ENCODE assay signal across 14 cellular contexts in the genomic region with DNA sequence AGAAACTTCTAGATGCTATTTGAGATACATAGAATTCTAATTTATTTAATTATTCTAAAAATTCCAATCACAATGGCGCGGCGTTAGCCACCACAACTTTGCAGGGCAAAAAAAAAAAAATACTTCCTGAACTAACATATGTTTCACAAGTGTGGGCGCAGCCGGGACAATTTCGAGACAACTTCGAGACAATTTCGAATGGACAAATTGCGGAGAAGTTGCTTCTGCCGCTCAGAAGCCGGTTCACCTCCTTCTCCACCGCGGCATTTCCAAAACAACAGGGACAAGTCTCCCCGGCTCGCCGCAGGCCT. TPM values are rescaled to one million over a fixed set of nuclear protein-coding genes. Genes with fewer than 3 reads are reported as not detected.
DNase-seq lines count a peak whose midpoint lies in the region; ATAC-seq, FAIRE-seq and TF ChIP-seq lines count a peak whose summit lies in the region.
"Had no signal": no experiment of that assay in that cellular context is flagged by ENCODE, and none has a peak within 500 bp of the region (broad histone marks: within the 10 kb centered on the region; RNA-seq: fewer than 3 reads in every experiment).

No MANE protein-coding gene starts in this region.

- H4K20me1 ChIP-seq in GM23338 (replicated peaks; ENCODE audit: insufficient read depth): peaks cover 52% of the 10 kb centered on the region

- H2AFZ ChIP-seq in GM23338: peak overlapping the region; percentile 63; the same call in 1 of the 2 replicates

- H3K4me1 Mint-ChIP-seq in GM23338: peaks cover 83% of the 10 kb centered on the region
- peaks cover 13% of the 10 kb centered on the region for H3K4me1 Mint-ChIP-seq in glutamatergic neuron (ENCODE audit: low read depth, unreplicated experiment)

- H3K27ac ChIP-seq in GM23338 (ENCODE audit: low read depth): no peak overlapping the region
- H3K27ac ChIP-seq in SK-N-MC: no peak overlapping the region
- peak overlapping the region; percentile 83 for H3K27ac ChIP-seq in psoas muscle

- H3K27ac Mint-ChIP-seq in GM23338 (no peak overlapping the region), glutamatergic neuron (ENCODE audit: unreplicated experiment) (no peak overlapping the region)
- H3K27ac Mint-ChIP-seq: CD8-positive, alpha-beta memory T cell; immature natural killer cell; T-cell had no signal

- H3K9me3 ChIP-seq in SK-N-MC (ENCODE audit: low read depth, low read length) (no peaks in the 10 kb centered on the region), psoas muscle (no peaks in the 10 kb centered on the region)

- peak overlapping the region; percentile 53 for H3K4me3 ChIP-seq in GM23338
- peak overlapping the region; percentile 92 for H3K4me3 ChIP-seq in SK-N-MC
- H3K4me3 ChIP-seq in psoas muscle: peak overlapping the region; percentile 75

- H3K36me3 Mint-ChIP-seq in GM23338 (ENCODE audit: low read depth) (no peaks in the 10 kb centered on the region; the same call in 2 of the 3 replicates), glutamatergic neuron (ENCODE audit: unreplicated experiment) (peaks cover 7% of the 10 kb centered on the region)
- H3K36me3 Mint-ChIP-seq: CD8-positive, alpha-beta memory T cell; T-cell had no signal

- H3K9me2 ChIP-seq in GM23338 (ENCODE audit: insufficient read depth): no peaks in the 10 kb centered on the region

- ATAC-seq in GM23338 (no peak), psoas muscle (no peak), HG03139 (IDR thresholded peaks at IDR 0.05; ENCODE audit: unreplicated experiment) (no peak), GM19452 (IDR thresholded peaks at IDR 0.05; ENCODE audit: unreplicated experiment) (no peak), GM19455 (IDR thresholded peaks at IDR 0.05; ENCODE audit: unreplicated experiment) (no peak)
- ATAC-seq: T-cell had no signal

- H3K4me1 ChIP-seq in GM23338 (ENCODE audit: insufficient read depth): peaks cover 78% of the 10 kb centered on the region
- peaks cover 3% of the 10 kb centered on the region for H3K4me1 ChIP-seq in psoas muscle

- FAIRE-seq in RCC 7860 (lab: Jason Lieb, UNC): no peak

- H3K79me2 ChIP-seq in GM23338 (replicated peaks; ENCODE audit: insufficient read depth): no peaks in the 10 kb centered on the region

- H3K9me3 Mint-ChIP-seq in GM23338 (peaks cover 8% of the 10 kb centered on the region; the same call in 2 of the 3 replicates), glutamatergic neuron (ENCODE audit: unreplicated experiment) (peaks cover 14% of the 10 kb centered on the region)

- TF ChIP-seq CTCF in GM23338 (conservative IDR thresholded peaks at IDR 0.05; ENCODE audit: low read depth in 2 of 2) (no peak), glutamatergic neuron (IDR thresholded peaks at IDR 0.05; ENCODE audit: partially characterized antibody, unreplicated experiment) (no peak), psoas muscle (IDR thresholded peaks at IDR 0.05) (no peak)

- H3K4me2 ChIP-seq in GM23338: peak overlapping the region; percentile 78

- peaks cover 100% of the 10 kb centered on the region for H3K27me3 ChIP-seq in GM23338 (ENCODE audit: insufficient read depth)
- H3K27me3 ChIP-seq in psoas muscle (ENCODE audit: insufficient read depth in 3 of 3, low read length in 2 of 3): peaks cover 0 to 58% (median 44%) of the 10 kb centered on the region in 3 donors

- H3F3A ChIP-seq in GM23338 (replicated peaks; ENCODE audit: low read depth): peaks cover 52% of the 10 kb centered on the region

- intact Hi-C loops in psoas muscle (cut with DNase I): no loop called here

- peaks cover 100% of the 10 kb centered on the region for H3K27me3 Mint-ChIP-seq in GM23338 (ENCODE audit: insufficient read depth, low read depth, poor library complexity)
- H3K27me3 Mint-ChIP-seq in glutamatergic neuron (ENCODE audit: unreplicated experiment): peaks cover 65% of the 10 kb centered on the region

- DNase-seq in GM23338 (ENCODE audit: low spot score) (no peak), SK-N-MC (ENCODE audit: low read depth, low spot score) (no peak), glutamatergic neuron (no peak), psoas muscle (no peak), RCC 7860 (ENCODE audit: low spot score) (no peak)
- DNase-seq: activated effector memory CD4-positive, alpha-beta T cell treated with Interleukin-2 at 50 U/mL for 16 hours; HCEC 1CT; immature natural killer cell; MV-4-11; T-cell had no signal

- 17 to 27% (median 24%) methylated on average over 16 of the region's 16 CpGs for WGBS in psoas muscle, 3 donors

- H3K36me3 ChIP-seq in GM23338 (ENCODE audit: insufficient read depth) (no peaks in the 10 kb centered on the region), SK-N-MC (ENCODE audit: insufficient read depth, low read length) (peaks cover 36% of the 10 kb centered on the region), psoas muscle (ENCODE audit: insufficient read depth in 1 of 2, low read depth in 1 of 2) (peaks cover 0 to 28% of the 10 kb centered on the region in 2 donors)

- peak overlapping the region; percentile 88 for H3K9ac ChIP-seq in SK-N-MC (ENCODE audit: insufficient read length)

- peak overlapping the region; percentile 59 for H3K4me3 Mint-ChIP-seq in GM23338
- peak overlapping the region; percentile 75 for H3K4me3 Mint-ChIP-seq in glutamatergic neuron (ENCODE audit: unreplicated experiment)
- H3K4me3 Mint-ChIP-seq: immature natural killer cell had no signal

TF ChIP-seq in GM23338, 12 proteins besides CTCF, POLR2A, EP300 and RAD21:
- peak; percentile 80 for TF ChIP-seq EZH2 (IDR thresholded peaks at IDR 0.05; ENCODE audit: low read depth, unreplicated experiment)
- TF ChIP-seq, protein P1, sequence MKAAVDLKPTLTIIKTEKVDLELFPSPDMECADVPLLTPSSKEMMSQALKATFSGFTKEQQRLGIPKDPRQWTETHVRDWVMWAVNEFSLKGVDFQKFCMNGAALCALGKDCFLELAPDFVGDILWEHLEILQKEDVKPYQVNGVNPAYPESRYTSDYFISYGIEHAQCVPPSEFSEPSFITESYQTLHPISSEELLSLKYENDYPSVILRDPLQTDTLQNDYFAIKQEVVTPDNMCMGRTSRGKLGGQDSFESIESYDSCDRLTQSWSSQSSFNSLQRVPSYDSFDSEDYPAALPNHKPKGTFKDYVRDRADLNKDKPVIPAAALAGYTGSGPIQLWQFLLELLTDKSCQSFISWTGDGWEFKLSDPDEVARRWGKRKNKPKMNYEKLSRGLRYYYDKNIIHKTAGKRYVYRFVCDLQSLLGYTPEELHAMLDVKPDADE (IDR thresholded peaks at IDR 0.05): no peak

RNA-seq across cellular contexts. Expression of a gene that starts 0.8 kb away (rescaled TPM):
- not detected in 2 replicates for total RNA-seq in GM23338 (2014; rRNA removed; shearing (Covaris generic))
- polyA plus RNA-seq in GM23338 (2016; fragmentation: Nextera tagmentation; extraction: Ambion mirVana) (not detected in 2 replicates), psoas muscle (1 to 10 TPM in 2 of 3 donors, under 1 TPM in 1; 0.26 to 2.8 (median 1.9) TPM)
- total RNA-seq in glutamatergic neuron (ENCODE audit: unreplicated experiment) (31.2 TPM), psoas muscle (10 to 100 TPM in 2 of 4 donors, 1 to 10 TPM in 2; 6.9 to 20.5 (median 13.3) TPM)
- total RNA-seq: CD8-positive, alpha-beta memory T cell; T-cell had no signal
- polyA plus RNA-seq: CD8-positive, alpha-beta memory T cell; immature natural killer cell had no signal
